In the genomic region with DNA sequence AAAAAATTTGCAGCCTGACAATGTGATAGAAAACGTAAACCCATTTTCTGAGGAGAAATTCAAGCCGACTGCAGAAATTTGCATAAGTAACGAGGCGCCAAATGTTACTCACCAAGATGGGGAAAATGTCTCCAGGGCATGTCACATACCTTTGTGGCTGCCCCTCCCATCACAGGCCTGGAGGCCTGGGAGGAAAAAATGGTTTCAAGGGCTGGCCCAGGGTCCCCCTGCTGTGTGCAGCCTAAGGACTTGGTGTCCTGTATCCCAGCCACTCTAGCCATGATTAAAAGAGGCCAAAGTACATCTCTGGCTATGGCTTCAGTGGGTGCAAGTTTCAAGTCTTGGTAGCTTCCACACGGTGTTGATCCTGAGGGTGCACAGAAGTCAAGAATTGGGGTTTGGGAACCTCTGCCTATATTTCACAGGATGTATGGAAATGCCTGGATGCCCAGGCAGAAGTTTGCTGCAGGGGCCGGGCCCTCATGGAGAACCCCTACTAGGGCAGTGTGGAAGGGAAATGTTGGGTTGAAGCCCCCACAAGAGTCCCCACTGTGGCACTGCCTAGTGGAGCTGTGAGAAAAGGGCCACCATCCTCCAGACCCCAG, we compare ENCODE assay signal across 32 cellular contexts.
"Had no signal": no experiment of that assay in that cellular context is flagged by ENCODE, and none has a peak within 500 bp of the region (broad histone marks: within the 10 kb centered on the region; RNA-seq: fewer than 3 reads in every experiment).

No MANE protein-coding gene starts in this region.

- H3K27me3 ChIP-seq: Peyer's patch, SJSA1 had no signal

- ATAC-seq: activated CD8-positive, alpha-beta memory T cell treated with anti-CD3 and anti-CD28 coated beads, Interleukin-2, amount 10 ng/mL, durations not matched to agents 7 days and 5 days; activated naive CD8-positive, alpha-beta T cell treated with anti-CD3 and anti-CD28 coated beads, Interleukin-2, amount 50 U/mL, for 24 hours; PC-3 had no signal

- H3K9me3 ChIP-seq: Peyer's patch, SJSA1, SK-N-SH had no signal

- H3K4me1 ChIP-seq: Peyer's patch, SJSA1 had no signal

- H3K27me3 Mint-ChIP-seq: activated CD4-positive, alpha-beta memory T cell treated with anti-CD3 and anti-CD28 coated beads for 36 hours; activated CD8-positive, alpha-beta memory T cell treated with anti-CD3 and anti-CD28 coated beads, Interleukin-2, amount 10 ng/mL, durations not matched to agents 7 days and 5 days; activated naive CD4-positive, alpha-beta T cell treated with anti-CD3 and anti-CD28 coated beads, Interleukin-2, amount 10 ng/mL, durations not matched to agents 7 days and 5 days; activated naive CD8-positive, alpha-beta T cell; activated naive CD8-positive, alpha-beta T cell treated with anti-CD3 and anti-CD28 coated beads, Interleukin-2, amount 50 U/mL, for 24 hours; brain had no signal

- H3K4me3 ChIP-seq: Peyer's patch, SJSA1 had no signal

- H3K4me1 Mint-ChIP-seq: activated CD8-positive, alpha-beta memory T cell treated with anti-CD3 and anti-CD28 coated beads, Interleukin-2, amount 10 ng/mL, durations not matched to agents 7 days and 5 days; activated naive CD4-positive, alpha-beta T cell treated with anti-CD3 and anti-CD28 coated beads, Interleukin-2, amount 10 ng/mL, durations not matched to agents 7 days and 5 days; activated naive CD8-positive, alpha-beta T cell treated with anti-CD3 and anti-CD28 coated beads, Interleukin-2, amount 50 U/mL, for 24 hours; brain had no signal

- H3K27ac Mint-ChIP-seq: activated CD4-positive, alpha-beta memory T cell treated with anti-CD3 and anti-CD28 coated beads for 36 hours; activated CD8-positive, alpha-beta memory T cell treated with anti-CD3 and anti-CD28 coated beads, Interleukin-2, amount 10 ng/mL, durations not matched to agents 7 days and 5 days; activated naive CD4-positive, alpha-beta T cell treated with anti-CD3 and anti-CD28 coated beads, Interleukin-2, amount 10 ng/mL, durations not matched to agents 7 days and 5 days; activated naive CD8-positive, alpha-beta T cell; activated naive CD8-positive, alpha-beta T cell treated with anti-CD3 and anti-CD28 coated beads, Interleukin-2, amount 50 U/mL, for 24 hours; brain; T-helper 1 cell treated with Interleukin-12 subunit alpha and Interleukin-12 subunit beta and Interleukin-4 antibody, amounts not matched to agents 30 μg/mL and 1 μg/mL, for 36 hours; T-helper 2 cell treated with Interferon-gamma antibody and Interleukin-4, amounts not matched to agents 5 μg/mL and 100 μg/mL, for 36 hours had no signal

- DNase-seq: activated CD4-positive, alpha-beta memory T cell treated with anti-CD3 and anti-CD28 coated beads for 36 hours; activated CD4-positive, alpha-beta T cell treated with anti-CD3 and anti-CD28 coated beads for 4 hours; activated CD4-positive, alpha-beta T cell treated with anti-CD3 and anti-CD28 coated beads, Interleukin-2, amount 50 U/mL, for 1 hour; activated CD4-positive, CD25-positive, alpha-beta regulatory T cell treated with anti-CD3 and anti-CD28 coated beads, Interleukin-2, amount 50 U/mL, for 72 hours; activated CD8-positive, alpha-beta memory T cell treated with anti-CD3 and anti-CD28 coated beads for 24 hours; activated CD8-positive, alpha-beta memory T cell treated with anti-CD3 and anti-CD28 coated beads, Interleukin-2, amount 10 ng/mL, durations not matched to agents 7 days and 5 days; activated CD8-positive, alpha-beta memory T cell treated with anti-CD3 and anti-CD28 coated beads, Interleukin-2, amount 50 U/mL, for 48 hours; activated effector memory CD4-positive, alpha-beta T cell treated with Interleukin-2 at 50 U/mL for 16 hours; activated naive CD4-positive, alpha-beta T cell treated with anti-CD3 and anti-CD28 coated beads, Interleukin-2, amount 10 ng/mL, durations not matched to agents 7 days and 5 days; activated naive CD8-positive, alpha-beta T cell treated with anti-CD3 and anti-CD28 coated beads, Interleukin-2, amount 50 U/mL, for 24 hours; activated T-cell treated with anti-CD3 and anti-CD28 coated beads, Interleukin-2, amount 50 U/mL, for 48 hours; anterior cingulate cortex; caudate nucleus; cerebellar nuclear complex; Kasumi-1; KG1; NCI-H1092 treated with DMSO at 0.1 percent for 48 hours; NCI-H1417 treated with DMSO at 0.1 percent for 48 hours; NCI-H187 treated with DMSO at 0.1 percent for 48 hours; NCI-H2081; NCI-H226; NCI-H524 treated with DMSO at 0.1 percent for 48 hours; PC-3; Peyer's patch; RPMI8226; SHP77 treated with DMSO at 0.1 percent for 48 hours; SK-N-SH had no signal

- H3K36me3 ChIP-seq: Peyer's patch, SJSA1 had no signal

- H3K36me3 Mint-ChIP-seq: activated CD4-positive, alpha-beta memory T cell treated with anti-CD3 and anti-CD28 coated beads for 36 hours; activated CD8-positive, alpha-beta memory T cell treated with anti-CD3 and anti-CD28 coated beads, Interleukin-2, amount 10 ng/mL, durations not matched to agents 7 days and 5 days; activated naive CD4-positive, alpha-beta T cell treated with anti-CD3 and anti-CD28 coated beads, Interleukin-2, amount 10 ng/mL, durations not matched to agents 7 days and 5 days; activated naive CD8-positive, alpha-beta T cell; brain had no signal

- H3K27ac ChIP-seq: Peyer's patch, SJSA1 had no signal

- H3K4me3 Mint-ChIP-seq: activated CD4-positive, alpha-beta memory T cell treated with anti-CD3 and anti-CD28 coated beads for 36 hours; activated CD8-positive, alpha-beta memory T cell treated with anti-CD3 and anti-CD28 coated beads, Interleukin-2, amount 10 ng/mL, durations not matched to agents 7 days and 5 days; activated naive CD4-positive, alpha-beta T cell treated with anti-CD3 and anti-CD28 coated beads, Interleukin-2, amount 10 ng/mL, durations not matched to agents 7 days and 5 days; activated naive CD8-positive, alpha-beta T cell; activated naive CD8-positive, alpha-beta T cell treated with anti-CD3 and anti-CD28 coated beads, Interleukin-2, amount 50 U/mL, for 24 hours; brain; T-helper 1 cell treated with Interleukin-12 subunit alpha and Interleukin-12 subunit beta and Interleukin-4 antibody, amounts not matched to agents 30 μg/mL and 1 μg/mL, for 36 hours; T-helper 2 cell treated with Interferon-gamma antibody and Interleukin-4, amounts not matched to agents 5 μg/mL and 100 μg/mL, for 36 hours had no signal

- H3K9ac ChIP-seq: SK-N-SH had no signal

- H3K4me2 ChIP-seq: SK-N-SH had no signal
